ENCODE assay signal across 8 cellular contexts in genomic region chr1:153922838-153923652, GRCh38. TPM values are rescaled to one million over a fixed set of nuclear protein-coding genes. Genes with fewer than 3 reads are reported as not detected.
DNase-seq lines count a peak whose midpoint lies in the region; ATAC-seq and TF ChIP-seq lines count a peak whose summit lies in the region.

GATAD2B (minus strand) TSS chr1:153922972; CDS start chr1:153828347, 94,625 bp downstream.

- peak within 1 kb of the TSS; percentile 74 to 98 for H3K27ac ChIP-seq in coronary artery

- no peaks in the 10 kb centered on the region for H3K9me3 ChIP-seq in BE2C

- H3K4me3 ChIP-seq in BE2C (ENCODE audit: low read depth, low read length) (peak within 1 kb of the TSS; percentile 94), coronary artery (peak within 1 kb of the TSS; percentile 92)

- H3K27me3 ChIP-seq in BE2C, result no peaks in the 10 kb centered on the region

- H3K36me3 ChIP-seq in BE2C, result peaks cover 16% of the 10 kb centered on the region

- intact Hi-C loops in left colon (cut with DNase I, micrococcal nuclease), result no loop called here

- TF ChIP-seq CTCF in BE2C (IDR thresholded peaks at IDR 0.05; ENCODE audit: low read depth, low read length) (no peak), coronary artery (IDR thresholded peaks at IDR 0.05) (no peak)

- peak; percentile 100 for DNase-seq in BE2C
- DNase-seq in GM19240 (ENCODE audit: insufficient read length, low spot score), result peak; percentile 91
- DNase-seq in NCI-H526 (lab: John Stamatoyannopoulos, UW), result peak; percentile 100
- DNase-seq in activated CD4-positive, alpha-beta T cell treated with anti-CD3 and anti-CD28 coated beads for 48 hours, result peak; percentile 99
- DNase-seq in coronary artery (ENCODE audit: low spot score), result peak; percentile 99
- peak; percentile 99 to 100 for DNase-seq in left colon
- DNase-seq in stimulated activated CD4-positive, alpha-beta T cell treated with anti-CD3 and anti-CD28 coated beads, Interleukin-1b, Interleukin-23, amount 100 ng/mL, for 48 hours, result peak; percentile 99

- peaks cover 10% of the 10 kb centered on the region for H3K4me1 ChIP-seq in BE2C

- ATAC-seq in HG03460 (IDR thresholded peaks at IDR 0.05; ENCODE audit: unreplicated experiment) (peak; percentile 91), left colon (peak; percentile 95)

RNA-seq across cellular contexts. Expression of gene GATAD2B, which starts in this region (rescaled TPM):
- polyA plus RNA-seq in BE2C (2012; ENCODE audit: insufficient read depth, insufficient read length, low read depth), result 15.1 TPM
- 10 to 100 TPM; 33.9 to 34.9 TPM for total RNA-seq in left colon

Comparison
In these comparisons a context has a peak if more than half of its experiments do, and no peak if none do; other contexts are left out.
1. Peak in every context shown above with its lines: DNase-seq, ATAC-seq, H3K4me3 ChIP-seq and H3K27ac ChIP-seq.